14 cellular contexts compared by ENCODE assay signal in genomic region chr4:27005512-27006246, GRCh38.
DNase-seq lines count a peak whose midpoint lies in the region; ATAC-seq, FAIRE-seq and TF ChIP-seq lines count a peak whose summit lies in the region.
"Had no signal": no experiment of that assay in that cellular context is flagged by ENCODE, and none has a peak within 500 bp of the region (broad histone marks: within the 10 kb centered on the region; RNA-seq: fewer than 3 reads in every experiment).

No MANE protein-coding gene starts in this region.

- peak overlapping the region; percentile 51 for H3K27ac Mint-ChIP-seq in HFFc6
- H3K27ac Mint-ChIP-seq: activated CD4-positive, alpha-beta memory T cell treated with anti-CD3 and anti-CD28 coated beads, Interleukin-2, amount 10 ng/mL, durations not matched to agents 7 days and 5 days had no signal

- TF ChIP-seq CTCF in HFFc6 (IDR thresholded peaks at IDR 0.05) (no peak), keratinocyte (optimal IDR thresholded peaks at IDR 0.05 in 1 of 3, IDR thresholded peaks at IDR 0.05 in 1 of 3, conservative IDR thresholded peaks at IDR 0.05 in 1 of 3; ENCODE audit: extremely low read depth in 1 of 3, insufficient read depth in 2 of 3, low read length in 3 of 3) (no peak), colonic mucosa (IDR thresholded peaks at IDR 0.05) (no peak)

- H3K4me3 ChIP-seq in ACC112 (ENCODE audit: low read depth, low read length) = peak overlapping the region; percentile 28
- H3K4me3 ChIP-seq in keratinocyte (ENCODE audit: control insufficient read depth in 2 of 3, extremely low read depth in 1 of 3, insufficient read depth in 2 of 3, low read depth in 1 of 3, low read length in 3 of 3) = no peak overlapping the region
- no peak overlapping the region for H3K4me3 ChIP-seq in colonic mucosa

- no peak overlapping the region for H3K9ac ChIP-seq in keratinocyte (ENCODE audit: control insufficient read depth, extremely low read depth, insufficient read depth, low read length)
- no peak overlapping the region for H3K9ac ChIP-seq in colonic mucosa (ENCODE audit: low read depth in 2 of 2, low read length in 2 of 2)

- no peaks in the 10 kb centered on the region for H4K20me1 ChIP-seq in keratinocyte (ENCODE audit: control insufficient read depth, extremely low read depth, insufficient read depth, low read length)

- FAIRE-seq in keratinocyte (lab: Jason Lieb, UNC) = no peak

- intact Hi-C loops in colonic mucosa (cut with DNase I) = loop anchor here (10.0 kb wide), 1 partner anchor 141 kb away; the partner anchor contains the start of gene STIM2

- H3K9me1 ChIP-seq in keratinocyte (ENCODE audit: control insufficient read depth, extremely low read depth, insufficient read depth, low read length) = no peaks in the 10 kb centered on the region

- H2AFZ ChIP-seq in ACC112 (ENCODE audit: low read length, unreplicated experiment) = no peak overlapping the region
- no peak overlapping the region for H2AFZ ChIP-seq in keratinocyte (ENCODE audit: control insufficient read depth, low read length)

- no peaks in the 10 kb centered on the region for H3K36me3 ChIP-seq in ACC112 (ENCODE audit: insufficient read depth, low read length)
- peaks cover 3 to 4% of the 10 kb centered on the region in 2 experiments for H3K36me3 ChIP-seq in keratinocyte (ENCODE audit: control insufficient read depth in 2 of 2, extremely low read depth in 1 of 2, insufficient read depth in 2 of 2, low read length in 2 of 2)
- no peaks in the 10 kb centered on the region for H3K36me3 ChIP-seq in colonic mucosa

- DNase-seq in HFFc6 = peak; percentile 59
- peak; percentile 70 for DNase-seq in amniotic epithelial cell (ENCODE audit: low read depth)
- DNase-seq in keratinocyte (ENCODE audit: low read depth, low spot score) = no peak
- DNase-seq in NCI-H510A (lab: John Stamatoyannopoulos, UW) = no peak
- DNase-seq in T-helper 2 cell = no peak
- DNase-seq in colonic mucosa = no peak
- DNase-seq: activated CD4-positive, alpha-beta memory T cell treated with anti-CD3 and anti-CD28 coated beads, Interleukin-2, amount 10 ng/mL, durations not matched to agents 7 days and 5 days; anterior cingulate cortex; C1 segment of cervical spinal cord; heart left ventricle; NCI-H446 treated with DMSO at 0.1 percent for 48 hours; stimulated activated naive B cell treated with anti-CD40 and anti-IgM and Interleukin-4, amounts not matched to agents 10 μg/mL and 1 μg/mL and 100 μg/mL, for 72 hours had no signal

- no peaks in the 10 kb centered on the region for H3K79me2 ChIP-seq in ACC112 (ENCODE audit: control insufficient read depth, insufficient read depth, low read length, unreplicated experiment)
- no peaks in the 10 kb centered on the region for H3K79me2 ChIP-seq in keratinocyte (ENCODE audit: control insufficient read depth, insufficient read depth, low read length)

- no peaks in the 10 kb centered on the region; the same call in 1 of the 2 replicates for H3K27me3 Mint-ChIP-seq in HFFc6 (ENCODE audit: insufficient read depth)
- H3K27me3 Mint-ChIP-seq: activated CD4-positive, alpha-beta memory T cell treated with anti-CD3 and anti-CD28 coated beads, Interleukin-2, amount 10 ng/mL, durations not matched to agents 7 days and 5 days; stimulated activated naive B cell treated with anti-CD40 and anti-IgM and Interleukin-4, amounts not matched to agents 10 μg/mL and 1 μg/mL and 100 μg/mL, for 72 hours had no signal

- H3K9me3 Mint-ChIP-seq in HFFc6 = no peaks in the 10 kb centered on the region
- H3K9me3 Mint-ChIP-seq: activated CD4-positive, alpha-beta memory T cell treated with anti-CD3 and anti-CD28 coated beads, Interleukin-2, amount 10 ng/mL, durations not matched to agents 7 days and 5 days; stimulated activated naive B cell treated with anti-CD40 and anti-IgM and Interleukin-4, amounts not matched to agents 10 μg/mL and 1 μg/mL and 100 μg/mL, for 72 hours had no signal

- H3K4me1 Mint-ChIP-seq in HFFc6 (ENCODE audit: low read depth) = peaks cover 79% of the 10 kb centered on the region

- H3K27me3 ChIP-seq in ACC112 (ENCODE audit: insufficient read depth, low read length) (no peaks in the 10 kb centered on the region), keratinocyte (ENCODE audit: control insufficient read depth, extremely low read depth, insufficient read depth, low read length) (no peaks in the 10 kb centered on the region), colonic mucosa (no peaks in the 10 kb centered on the region)
- H3K27me3 ChIP-seq: heart left ventricle had no signal

- H3K4me1 ChIP-seq in ACC112 (ENCODE audit: control insufficient read depth, insufficient read depth, low read length, unreplicated experiment) = peaks cover 59% of the 10 kb centered on the region
- H3K4me1 ChIP-seq in keratinocyte (ENCODE audit: control insufficient read depth, extremely low read depth, insufficient read depth, low read length) = peaks cover 11% of the 10 kb centered on the region
- no peaks in the 10 kb centered on the region for H3K4me1 ChIP-seq in colonic mucosa

- no peak for ATAC-seq in HG03460 (IDR thresholded peaks at IDR 0.05; ENCODE audit: unreplicated experiment)
- ATAC-seq: stimulated activated naive B cell treated with anti-CD40 and anti-IgM and Interleukin-4, amounts not matched to agents 10 μg/mL and 1 μg/mL and 100 μg/mL, for 72 hours had no signal

- peak overlapping the region; percentile 80 for H3K4me3 Mint-ChIP-seq in HFFc6
- H3K4me3 Mint-ChIP-seq: activated CD4-positive, alpha-beta memory T cell treated with anti-CD3 and anti-CD28 coated beads, Interleukin-2, amount 10 ng/mL, durations not matched to agents 7 days and 5 days; stimulated activated naive B cell treated with anti-CD40 and anti-IgM and Interleukin-4, amounts not matched to agents 10 μg/mL and 1 μg/mL and 100 μg/mL, for 72 hours had no signal

- H3K4me2 ChIP-seq in keratinocyte (ENCODE audit: control insufficient read depth, extremely low read depth, insufficient read depth, low read depth, low read length) = no peak overlapping the region

- H3K27ac ChIP-seq in ACC112 (ENCODE audit: low read depth, low read length) (peak overlapping the region; percentile 74), keratinocyte (ENCODE audit: control insufficient read depth, insufficient read depth, low read length) (peak overlapping the region; percentile 18), colonic mucosa (no peak overlapping the region)

- H3K36me3 Mint-ChIP-seq in HFFc6 (ENCODE audit: low read depth) = no peaks in the 10 kb centered on the region

- no peaks in the 10 kb centered on the region for H3K9me3 ChIP-seq in keratinocyte (ENCODE audit: control insufficient read depth, low read depth, low read length)
- no peaks in the 10 kb centered on the region for H3K9me3 ChIP-seq in colonic mucosa
- H3K9me3 ChIP-seq: heart left ventricle had no signal

- dilution Hi-C loops in keratinocyte (cut with MboI; ENCODE audit: extremely low pct_ligation_motif_present, low sequenced_read_pairs) = no loop called here

Comparison
In these comparisons a context has a peak if more than half of its experiments do, and no peak if none do; other contexts are left out.
1. DNase-seq: peak in HFFc6 (single experiment) and amniotic epithelial cell (single experiment); none in keratinocyte (single experiment), NCI-H510A (single experiment), T-helper 2 cell (0 of 5) and colonic mucosa (single experiment).